24 cellular contexts compared by ENCODE assay signal in the genomic region with DNA sequence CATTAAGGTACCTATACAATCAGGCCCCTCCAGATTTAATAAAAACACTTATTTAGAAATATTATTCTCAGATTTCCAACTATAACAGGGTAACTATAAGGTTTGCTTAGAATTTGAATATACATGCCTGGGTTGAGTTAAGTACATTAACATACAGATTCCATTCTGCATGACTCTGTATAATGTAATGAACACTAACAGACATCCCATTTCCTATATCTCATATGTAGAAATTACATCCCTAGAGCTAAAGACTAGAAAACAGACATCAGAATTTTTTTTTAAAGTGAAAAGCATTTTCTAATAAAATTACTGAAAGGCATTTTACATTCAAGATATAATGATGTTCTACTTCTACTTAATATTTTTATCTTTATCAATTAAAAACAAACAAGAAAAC.
DNase-seq lines count a peak whose midpoint lies in the region; ATAC-seq, FAIRE-seq and TF ChIP-seq lines count a peak whose summit lies in the region.
"Had no signal": no experiment of that assay in that cellular context is flagged by ENCODE, and none has a peak within 500 bp of the region (broad histone marks: within the 10 kb centered on the region; RNA-seq: fewer than 3 reads in every experiment).

No MANE protein-coding gene starts in this region.

- no peak overlapping the region for H3K27ac Mint-ChIP-seq in T-helper 2 cell treated with Interferon-gamma antibody and Interleukin-4, amounts not matched to agents 5 μg/mL and 100 μg/mL, for 36 hours
- H3K27ac Mint-ChIP-seq in naive thymus-derived CD4-positive, alpha-beta T cell: no peak overlapping the region
- H3K27ac Mint-ChIP-seq: CD14-positive monocyte; CD4-positive, alpha-beta memory T cell; CD4-positive, CD25-positive, alpha-beta regulatory T cell; CD8-positive, alpha-beta memory T cell had no signal

- no peaks in the 10 kb centered on the region for H3K27me3 ChIP-seq in naive thymus-derived CD4-positive, alpha-beta T cell (ENCODE audit: control insufficient read depth in 2 of 2, insufficient read depth in 2 of 2, low read length in 2 of 2)
- H3K27me3 ChIP-seq: BE2C, BLaER1 had no signal

- intact Hi-C loops in naive thymus-derived CD4-positive, alpha-beta T cell (cut with micrococcal nuclease): no loop called here

- H3K36me3 ChIP-seq in HEK293 (ENCODE audit: control insufficient read depth in 2 of 2, insufficient read depth in 1 of 2, low read length in 2 of 2): no peaks in the 10 kb centered on the region
- no peaks in the 10 kb centered on the region for H3K36me3 ChIP-seq in naive thymus-derived CD4-positive, alpha-beta T cell (ENCODE audit: control insufficient read depth in 2 of 3, insufficient read depth in 3 of 3, low read length in 3 of 3)
- H3K36me3 ChIP-seq: BE2C, BLaER1 had no signal

- CTCF ChIA-PET in HEK293 (lab: Yijun Ruan, JAX): no interaction called here
- CTCF ChIA-PET in naive thymus-derived CD4-positive, alpha-beta T cell (lab: Charles Lee): no interaction called here

- TF ChIP-seq CTCF in HEK293 (tag by site-specific recombination; IDR thresholded peaks at IDR 0.05): no peak

- H3K27me3 Mint-ChIP-seq in T-helper 2 cell treated with Interferon-gamma antibody and Interleukin-4, amounts not matched to agents 5 μg/mL and 100 μg/mL, for 36 hours (ENCODE audit: low read depth): peaks cover 3% of the 10 kb centered on the region
- peaks cover 0 to 13% (median 9%) of the 10 kb centered on the region in 5 donors for H3K27me3 Mint-ChIP-seq in naive thymus-derived CD4-positive, alpha-beta T cell
- H3K27me3 Mint-ChIP-seq: CD4-positive, alpha-beta memory T cell; CD4-positive, CD25-positive, alpha-beta regulatory T cell had no signal

- no peaks in the 10 kb centered on the region for H3K9me3 ChIP-seq in HEK293 (ENCODE audit: control insufficient read depth, insufficient read depth, low read depth, low read length)
- no peaks in the 10 kb centered on the region for H3K9me3 ChIP-seq in naive thymus-derived CD4-positive, alpha-beta T cell (ENCODE audit: control insufficient read depth in 2 of 3, low read length in 3 of 3)
- H3K9me3 ChIP-seq: BE2C, BLaER1 had no signal

- H3K4me1 Mint-ChIP-seq in T-helper 2 cell treated with Interferon-gamma antibody and Interleukin-4, amounts not matched to agents 5 μg/mL and 100 μg/mL, for 36 hours (ENCODE audit: low read depth): no peaks in the 10 kb centered on the region
- H3K4me1 Mint-ChIP-seq in naive thymus-derived CD4-positive, alpha-beta T cell: no peaks in the 10 kb centered on the region
- H3K4me1 Mint-ChIP-seq: CD14-positive monocyte; CD4-positive, alpha-beta memory T cell; CD4-positive, CD25-positive, alpha-beta regulatory T cell; CD8-positive, alpha-beta memory T cell had no signal

- FAIRE-seq in G401.6 (lab: Jason Lieb, UNC): peak; percentile 46
- FAIRE-seq: GM12891, GM19239 had no signal

- H3K9me3 Mint-ChIP-seq in T-helper 2 cell treated with Interferon-gamma antibody and Interleukin-4, amounts not matched to agents 5 μg/mL and 100 μg/mL, for 36 hours: no peaks in the 10 kb centered on the region
- H3K9me3 Mint-ChIP-seq in naive thymus-derived CD4-positive, alpha-beta T cell: no peaks in the 10 kb centered on the region
- H3K9me3 Mint-ChIP-seq: CD8-positive, alpha-beta memory T cell had no signal

- peak; percentile 30 for DNase-seq in NCI-H526 treated with DMSO at 0.1 percent for 48 hours (lab: John Stamatoyannopoulos, UW)
- no peak for DNase-seq in T-helper 2 cell treated with Interferon-gamma antibody and Interleukin-4, amounts not matched to agents 5 μg/mL and 100 μg/mL, for 36 hours (ENCODE audit: low spot score)
- DNase-seq in naive thymus-derived CD4-positive, alpha-beta T cell: no peak
- DNase-seq: 8988T; ACHN; BE2C; C1 segment of cervical spinal cord; CD4-positive, alpha-beta memory T cell; CD4-positive, CD25-positive, alpha-beta regulatory T cell; CD8-positive, alpha-beta memory T cell; COR-L47; DMS 273 treated with DMSO at 0.1 percent for 48 hours; DMS153; DMS53; DMS79; DND-41; EL; GF-D8 had no signal

- POLR2A ChIA-PET in HEK293 (lab: Yijun Ruan, JAX): no interaction called here
- POLR2A ChIA-PET in naive thymus-derived CD4-positive, alpha-beta T cell (lab: Charles Lee): no interaction called here

- ATAC-seq in naive thymus-derived CD4-positive, alpha-beta T cell: no peak

- H3K4me3 ChIP-seq in HEK293 (ENCODE audit: low read depth, low read length): no peak overlapping the region
- H3K4me3 ChIP-seq in naive thymus-derived CD4-positive, alpha-beta T cell (ENCODE audit: low read length): no peak overlapping the region
- H3K4me3 ChIP-seq: BLaER1 had no signal

- H3K4me3 Mint-ChIP-seq in T-helper 2 cell treated with Interferon-gamma antibody and Interleukin-4, amounts not matched to agents 5 μg/mL and 100 μg/mL, for 36 hours: no peak overlapping the region
- H3K4me3 Mint-ChIP-seq in naive thymus-derived CD4-positive, alpha-beta T cell: no peak overlapping the region
- H3K4me3 Mint-ChIP-seq: CD14-positive monocyte; CD4-positive, alpha-beta memory T cell; CD4-positive, CD25-positive, alpha-beta regulatory T cell; CD8-positive, alpha-beta memory T cell had no signal

- H3K4me1 ChIP-seq in HEK293 (ENCODE audit: control insufficient read depth, insufficient read depth, low read length): peaks cover 8% of the 10 kb centered on the region
- H3K4me1 ChIP-seq in naive thymus-derived CD4-positive, alpha-beta T cell (ENCODE audit: control insufficient read depth in 2 of 2, insufficient read depth in 2 of 2, low read length in 2 of 2): no peaks in the 10 kb centered on the region
- H3K4me1 ChIP-seq: BE2C, BLaER1 had no signal

- no peak overlapping the region for H3K27ac ChIP-seq in HEK293 (ENCODE audit: extremely low read depth, low read depth, low read length)
- H3K27ac ChIP-seq in naive thymus-derived CD4-positive, alpha-beta T cell (ENCODE audit: low read depth, low read length): no peak overlapping the region
- H3K27ac ChIP-seq: BLaER1 had no signal

- no peaks in the 10 kb centered on the region for H3K36me3 Mint-ChIP-seq in T-helper 2 cell treated with Interferon-gamma antibody and Interleukin-4, amounts not matched to agents 5 μg/mL and 100 μg/mL, for 36 hours (ENCODE audit: low read depth)
- H3K36me3 Mint-ChIP-seq in naive thymus-derived CD4-positive, alpha-beta T cell: no peaks in the 10 kb centered on the region
- H3K36me3 Mint-ChIP-seq: CD14-positive monocyte; CD4-positive, alpha-beta memory T cell; CD4-positive, CD25-positive, alpha-beta regulatory T cell; CD8-positive, alpha-beta memory T cell had no signal

TF ChIP-seq in HEK293, 187 proteins besides CTCF, POLR2A, EP300 and RAD21:
- TF ChIP-seq ZNF785 (tag by site-specific recombination; IDR thresholded peaks at IDR 0.05) (no peak), ZNF114 (tag by site-specific recombination; IDR thresholded peaks at IDR 0.05) (no peak), ZBTB20 (tag by site-specific recombination; IDR thresholded peaks at IDR 0.05) (peak; percentile 46)
- TF ChIP-seq, protein P1, sequence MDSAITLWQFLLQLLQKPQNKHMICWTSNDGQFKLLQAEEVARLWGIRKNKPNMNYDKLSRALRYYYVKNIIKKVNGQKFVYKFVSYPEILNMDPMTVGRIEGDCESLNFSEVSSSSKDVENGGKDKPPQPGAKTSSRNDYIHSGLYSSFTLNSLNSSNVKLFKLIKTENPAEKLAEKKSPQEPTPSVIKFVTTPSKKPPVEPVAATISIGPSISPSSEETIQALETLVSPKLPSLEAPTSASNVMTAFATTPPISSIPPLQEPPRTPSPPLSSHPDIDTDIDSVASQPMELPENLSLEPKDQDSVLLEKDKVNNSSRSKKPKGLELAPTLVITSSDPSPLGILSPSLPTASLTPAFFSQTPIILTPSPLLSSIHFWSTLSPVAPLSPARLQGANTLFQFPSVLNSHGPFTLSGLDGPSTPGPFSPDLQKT (IDR thresholded peaks at IDR 0.05; ENCODE audit: borderline replicate concordance, low read depth, low read length): no peak
